ENCODE assay signal across 8 cellular contexts in genomic region chr6:71419217-71419953, GRCh38.
DNase-seq lines count a peak whose midpoint lies in the region; ATAC-seq and TF ChIP-seq lines count a peak whose summit lies in the region.

No MANE protein-coding gene starts in this region.

- H3K4me3 ChIP-seq in thoracic aorta: peak overlapping the region; percentile 85

- peaks cover 10 to 32% of the 10 kb centered on the region in 2 donors for H3K4me1 ChIP-seq in thoracic aorta (ENCODE audit: control insufficient read depth in 1 of 2, low read depth in 2 of 2)

- H3K27ac Mint-ChIP-seq in T-helper 2 cell treated with Interferon-gamma antibody and Interleukin-4, amounts not matched to agents 5 μg/mL and 100 μg/mL, for 36 hours: no peak overlapping the region
- H3K27ac Mint-ChIP-seq in brain: peak overlapping the region; percentile 70 to 94 (median 84)

- H3K27me3 ChIP-seq in thoracic aorta (replicated peaks; ENCODE audit: insufficient read depth): no peaks in the 10 kb centered on the region

- no peaks in the 10 kb centered on the region for H3K4me1 Mint-ChIP-seq in T-helper 2 cell treated with Interferon-gamma antibody and Interleukin-4, amounts not matched to agents 5 μg/mL and 100 μg/mL, for 36 hours (ENCODE audit: low read depth)
- peaks cover 48% of the 10 kb centered on the region for H3K4me1 Mint-ChIP-seq in brain

- TF ChIP-seq CTCF in brain (conservative IDR thresholded peaks at IDR 0.05): no peak
- TF ChIP-seq CTCF in thoracic aorta (IDR thresholded peaks at IDR 0.05): no peak

- no peak for DNase-seq in T-helper 2 cell treated with Interferon-gamma antibody and Interleukin-4, amounts not matched to agents 5 μg/mL and 100 μg/mL, for 36 hours (ENCODE audit: low spot score)
- DNase-seq in T-helper 2 cell (no peak), kidney tubule cell (ENCODE audit: low spot score) (peak; percentile 26), thoracic aorta (ENCODE audit: low spot score) (no peak), RKO (ENCODE audit: low spot score) (no peak), NCI-H128 (lab: John Stamatoyannopoulos, UW; ENCODE audit: unreplicated experiment) (no peak)

- H3K9me3 ChIP-seq in thoracic aorta: no peaks in the 10 kb centered on the region

- no peak for ATAC-seq in thoracic aorta (ENCODE audit: insufficient number of reproducible peaks, low FRiP score, low read depth)
- no peak for ATAC-seq in GM18505 (IDR thresholded peaks at IDR 0.05; ENCODE audit: unreplicated experiment)

- H3K36me3 Mint-ChIP-seq in T-helper 2 cell treated with Interferon-gamma antibody and Interleukin-4, amounts not matched to agents 5 μg/mL and 100 μg/mL, for 36 hours (ENCODE audit: low read depth): no peaks in the 10 kb centered on the region
- H3K36me3 Mint-ChIP-seq in brain: peaks cover 23% of the 10 kb centered on the region

- H3K4me3 Mint-ChIP-seq in T-helper 2 cell treated with Interferon-gamma antibody and Interleukin-4, amounts not matched to agents 5 μg/mL and 100 μg/mL, for 36 hours: peak overlapping the region; percentile 48
- H3K4me3 Mint-ChIP-seq in brain: peak overlapping the region; percentile 87 to 93 (median 93)

- H3K27ac ChIP-seq in thoracic aorta: peak overlapping the region; percentile 95 to 97

- TF ChIP-seq POLR2A in GM18505 (IDR thresholded peaks at IDR 0.05; ENCODE audit: borderline replicate concordance, extremely low read depth, insufficient read depth, insufficient read length): no peak

- H3K9me3 Mint-ChIP-seq in T-helper 2 cell treated with Interferon-gamma antibody and Interleukin-4, amounts not matched to agents 5 μg/mL and 100 μg/mL, for 36 hours: no peaks in the 10 kb centered on the region
- peaks cover 0 to 3% (median 0%) of the 10 kb centered on the region in 5 experiments for H3K9me3 Mint-ChIP-seq in brain

- H3K36me3 ChIP-seq in thoracic aorta: peaks cover 15% of the 10 kb centered on the region

- peaks cover 57% of the 10 kb centered on the region for H3K27me3 Mint-ChIP-seq in T-helper 2 cell treated with Interferon-gamma antibody and Interleukin-4, amounts not matched to agents 5 μg/mL and 100 μg/mL, for 36 hours (ENCODE audit: low read depth)
- H3K27me3 Mint-ChIP-seq in brain: peaks cover 7% of the 10 kb centered on the region
